Comparison of ENCODE assay signal across 15 cellular contexts in genomic region chr6:7200598-7201443, GRCh38.
DNase-seq lines count a peak whose midpoint lies in the region; ATAC-seq and TF ChIP-seq lines count a peak whose summit lies in the region.
"Had no signal": no experiment of that assay in that cellular context is flagged by ENCODE, and none has a peak within 500 bp of the region (broad histone marks: within the 10 kb centered on the region; RNA-seq: fewer than 3 reads in every experiment).

No MANE protein-coding gene starts in this region.

- H3K27me3 ChIP-seq in BLaER1 treated with 17β-estradiol and CSF1 and Interleukin-3, amounts not matched to agents 10 nM and 100 nM, result no peaks in the 10 kb centered on the region
- H3K27me3 ChIP-seq in colonic mucosa (no peaks in the 10 kb centered on the region), muscle layer of duodenum (ENCODE audit: low read depth, low read length) (no peaks in the 10 kb centered on the region), right atrium auricular region (no peaks in the 10 kb centered on the region)

- no peak for TF ChIP-seq CTCF in colonic mucosa (IDR thresholded peaks at IDR 0.05)
- no peak for TF ChIP-seq CTCF in right atrium auricular region (IDR thresholded peaks at IDR 0.05)

- DNase-seq in NCI-H2029 treated with DMSO at 0.1 percent for 48 hours (lab: John Stamatoyannopoulos, UW), result peak; percentile 99
- peak; percentile 73 for DNase-seq in colonic mucosa
- no peak for DNase-seq in cerebellar nuclear complex (lab: John Stamatoyannopoulos, UW)
- DNase-seq in activated effector memory CD4-positive, alpha-beta T cell treated with anti-CD3 and anti-CD28 coated beads, Interleukin-2, amount 50 U/mL, for 16 hours, result no peak
- no peak for DNase-seq in right atrium auricular region (ENCODE audit: low spot score)
- DNase-seq: activated CD4-positive, alpha-beta T cell treated with anti-CD3 and anti-CD28 coated beads for 1 hour; activated gamma-delta T cell treated with Interleukin-2 at 50 U/mL for 16 hours; NCI-H2107; nucleus accumbens; SHP77 treated with DMSO at 0.1 percent for 48 hours; stimulated activated CD4-positive, alpha-beta T cell treated with anti-CD3 and anti-CD28 coated beads, Interleukin-2, amount 100 ng/mL, for 48 hours had no signal

- H4K20me1 ChIP-seq in BLaER1 treated with 17β-estradiol and CSF1 and Interleukin-3, amounts not matched to agents 10 nM and 100 nM, result peaks cover 0 to 6% (median 2%) of the 10 kb centered on the region in 11 experiments; a peak in 6 of 22 replicates

- H3K9me3 ChIP-seq in BLaER1 treated with 17β-estradiol and CSF1 and Interleukin-3, amounts not matched to agents 10 nM and 100 nM (replicated peaks in 1 of 11), result no peaks in the 10 kb centered on the region
- H3K9me3 ChIP-seq in colonic mucosa (no peaks in the 10 kb centered on the region), muscle layer of duodenum (ENCODE audit: control insufficient read depth in 1 of 2, low read length in 2 of 2) (no peaks in the 10 kb centered on the region), right atrium auricular region (no peaks in the 10 kb centered on the region)

- H3K36me3 ChIP-seq in BLaER1 treated with 17β-estradiol and CSF1 and Interleukin-3, amounts not matched to agents 10 nM and 100 nM, result peaks cover 49 to 78% (median 65%) of the 10 kb centered on the region in 11 experiments
- H3K36me3 ChIP-seq in colonic mucosa, result peaks cover 21% of the 10 kb centered on the region
- peaks cover 27 to 29% of the 10 kb centered on the region in 2 donors for H3K36me3 ChIP-seq in muscle layer of duodenum (ENCODE audit: control insufficient read depth in 1 of 2, insufficient read depth in 2 of 2, low read length in 2 of 2)
- H3K36me3 ChIP-seq in right atrium auricular region, result peaks cover 32% of the 10 kb centered on the region

- peak overlapping the region in 5 of 11 experiments; percentile 9 to 70 (median 52); a peak in 5 of 22 replicates for H3K9ac ChIP-seq in BLaER1 treated with 17β-estradiol and CSF1 and Interleukin-3, amounts not matched to agents 10 nM and 100 nM
- peak overlapping the region in 1 of 2 donors; percentile 73 for H3K9ac ChIP-seq in colonic mucosa (ENCODE audit: low read depth in 2 of 2, low read length in 2 of 2)

- H3K4me3 ChIP-seq in BLaER1 treated with 17β-estradiol and CSF1 and Interleukin-3, amounts not matched to agents 10 nM and 100 nM, result peak overlapping the region in 3 of 10 experiments; percentile 20 to 27 (median 23); a peak in 2 of 20 replicates
- H3K4me3 ChIP-seq in colonic mucosa (no peak overlapping the region), muscle layer of duodenum (ENCODE audit: low read depth in 1 of 2, low read length in 2 of 2) (peak overlapping the region in 1 of 2 donors; percentile 12), right atrium auricular region (no peak overlapping the region)
- H3K4me3 ChIP-seq: GM23338 had no signal

- peaks cover 20 to 97% (median 34%) of the 10 kb centered on the region in 10 experiments for H3K4me1 ChIP-seq in BLaER1 treated with 17β-estradiol and CSF1 and Interleukin-3, amounts not matched to agents 10 nM and 100 nM
- H3K4me1 ChIP-seq in colonic mucosa, result no peaks in the 10 kb centered on the region
- peaks cover 0 to 3% of the 10 kb centered on the region in 2 donors for H3K4me1 ChIP-seq in muscle layer of duodenum (ENCODE audit: control insufficient read depth in 1 of 2, insufficient read depth in 2 of 2, low read length in 2 of 2)
- H3K4me1 ChIP-seq in right atrium auricular region, result peaks cover 0 to under 1% of the 10 kb centered on the region in 2 donors

- peak overlapping the region; percentile 24 to 95 (median 86) for H3K4me2 ChIP-seq in BLaER1 treated with 17β-estradiol and CSF1 and Interleukin-3, amounts not matched to agents 10 nM and 100 nM
- H3K4me2 ChIP-seq: GM23338 had no signal

- H3K27ac ChIP-seq in BLaER1 treated with 17β-estradiol and CSF1 and Interleukin-3, amounts not matched to agents 10 nM and 100 nM, result peak overlapping the region in 9 of 11 experiments; percentile 2 to 88 (median 60); a peak in 15 of 22 replicates
- peak overlapping the region; percentile 59 for H3K27ac ChIP-seq in colonic mucosa
- peak overlapping the region; percentile 19 for H3K27ac ChIP-seq in muscle layer of duodenum (ENCODE audit: low read length)
- no peak overlapping the region for H3K27ac ChIP-seq in right atrium auricular region

- ATAC-seq in GM18868 (IDR thresholded peaks at IDR 0.05; ENCODE audit: unreplicated experiment), result no peak
- ATAC-seq: GM23338 had no signal

- intact Hi-C loops in colonic mucosa (cut with DNase I), result no loop called here

Comparison
In these comparisons a context has a peak if more than half of its experiments do, and no peak if none do; other contexts are left out.
1. H3K27ac ChIP-seq: peak in BLaER1 treated with 17β-estradiol and CSF1 and Interleukin-3, amounts not matched to agents 10 nM and 100 nM (9 of 11), colonic mucosa (single experiment) and muscle layer of duodenum (single experiment); none in right atrium auricular region (0 of 2).
2. DNase-seq: peak in NCI-H2029 treated with DMSO at 0.1 percent for 48 hours (single experiment) and colonic mucosa (single experiment); none in cerebellar nuclear complex (0 of 2), activated effector memory CD4-positive, alpha-beta T cell treated with anti-CD3 and anti-CD28 coated beads, Interleukin-2, amount 50 U/mL, for 16 hours (single experiment) and right atrium auricular region (single experiment).